In the genomic region with DNA sequence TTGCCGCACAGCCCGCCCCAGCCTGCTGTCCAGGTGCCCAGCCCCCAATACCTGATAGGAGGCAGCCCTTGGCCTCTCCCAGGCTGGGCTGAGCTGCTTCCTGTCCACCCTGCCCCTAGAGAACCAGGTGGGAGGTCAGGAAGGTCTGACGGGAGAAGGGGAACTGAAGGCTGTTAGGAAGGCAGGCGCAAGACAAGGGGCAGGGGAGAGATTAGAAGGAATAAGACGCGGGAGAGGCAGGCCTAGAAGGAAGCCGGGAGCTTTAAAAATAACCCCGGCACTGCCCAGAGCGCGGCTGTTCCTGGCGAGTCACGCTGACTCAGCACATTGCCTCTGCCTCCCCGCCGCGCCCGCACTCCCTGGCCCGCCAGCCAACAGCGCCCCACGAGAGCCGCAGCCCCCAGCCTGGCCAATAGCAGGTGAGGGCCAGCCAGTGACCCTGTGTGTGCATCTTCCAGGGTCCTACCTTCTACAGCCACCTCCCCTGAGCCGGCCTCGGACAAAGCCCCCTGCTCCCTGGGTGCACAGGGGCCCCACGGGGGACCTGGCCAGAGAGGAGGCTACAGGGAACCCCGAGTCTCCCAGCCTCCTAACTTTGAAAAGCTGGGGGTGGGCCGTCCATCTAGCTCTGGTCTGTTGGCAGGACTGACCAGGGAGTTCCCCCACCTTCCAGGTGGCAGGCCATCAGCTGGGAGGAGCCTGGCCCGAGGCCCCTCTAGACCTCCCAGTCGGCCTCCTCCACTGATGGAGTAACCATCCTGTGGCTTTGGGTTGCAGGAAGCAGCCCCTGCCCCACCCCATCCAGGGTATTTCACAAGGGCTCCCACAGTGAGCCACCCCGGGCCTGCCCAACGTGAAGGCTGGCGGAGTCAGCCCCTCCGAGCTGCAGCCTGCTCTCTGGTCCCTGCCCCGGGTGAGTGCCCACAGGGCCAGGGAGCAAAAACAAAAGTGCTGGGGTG, we compare ENCODE assay signal across 8 cellular contexts. TPM values are rescaled to one million over a fixed set of nuclear protein-coding genes. Genes with fewer than 3 reads are reported as not detected.
DNase-seq lines count a peak whose midpoint lies in the region; ATAC-seq and TF ChIP-seq lines count a peak whose summit lies in the region.

No MANE protein-coding gene starts in this region.

- TF ChIP-seq CTCF in OCI-LY1 (IDR thresholded peaks at IDR 0.05; ENCODE audit: low read length) = no peak
- no peak for TF ChIP-seq CTCF in lung (IDR thresholded peaks at IDR 0.05; ENCODE audit: control extremely low read depth, extremely low read depth)
- no peak for TF ChIP-seq CTCF in upper lobe of left lung (IDR thresholded peaks at IDR 0.05)

- H3K36me3 ChIP-seq in ES-I3 (ENCODE audit: insufficient read depth, low read length) (peaks cover 2% of the 10 kb centered on the region; the same call in 1 of the 2 replicates), OCI-LY1 (ENCODE audit: insufficient read depth, low read length) (peaks cover 21% of the 10 kb centered on the region; the same call in 1 of the 2 replicates), ectodermal cell (ENCODE audit: control insufficient read depth, insufficient read depth, low read length) (no peaks in the 10 kb centered on the region), lung (ENCODE audit: control insufficient read depth in 2 of 2, insufficient read depth in 2 of 2, low read length in 2 of 2) (peaks cover 0 to 28% of the 10 kb centered on the region in 2 donors), upper lobe of left lung (peaks cover 8 to 39% (median 23%) of the 10 kb centered on the region in 4 donors)

- H3K27ac ChIP-seq in OCI-LY1 (ENCODE audit: low read depth, low read length, poor library complexity, severe bottlenecking) = no peak overlapping the region
- H3K27ac ChIP-seq in ectodermal cell (ENCODE audit: insufficient read depth, low read depth, low read length, poor library complexity, severe bottlenecking) = peak overlapping the region; percentile 59
- H3K27ac ChIP-seq in lung (ENCODE audit: low read depth in 1 of 2, low read length in 1 of 2) = peak overlapping the region in 1 of 2 donors; percentile 37
- peak overlapping the region; percentile 43 to 99 (median 74) for H3K27ac ChIP-seq in upper lobe of left lung

- no peak overlapping the region for H3K4me3 ChIP-seq in OCI-LY1 (ENCODE audit: low read depth, low read length, poor library complexity, severe bottlenecking)
- H3K4me3 ChIP-seq in ectodermal cell (ENCODE audit: insufficient read depth, low read depth, low read length) = peak overlapping the region; percentile 18
- no peak overlapping the region for H3K4me3 ChIP-seq in lung
- peak overlapping the region in 3 of 4 donors; percentile 17 to 34 (median 29) for H3K4me3 ChIP-seq in upper lobe of left lung

- DNase-seq in lung (ENCODE audit: low spot score) (peak; percentile 70), upper lobe of left lung (peak; percentile 88 to 90), T-helper 9 cell (no peak), NCI-H2196 treated with DMSO at 0.1 percent for 48 hours (lab: John Stamatoyannopoulos, UW; ENCODE audit: unreplicated experiment) (no peak)

- H3K79me2 ChIP-seq in OCI-LY1 (ENCODE audit: insufficient read depth, low read length) = peaks cover 24% of the 10 kb centered on the region

- peak; percentile 36 for ATAC-seq in lung (ENCODE audit: insufficient read depth, low FRiP score)
- ATAC-seq in upper lobe of left lung (ENCODE audit: low FRiP score in 2 of 2) = peak; percentile 17 to 54
- no peak for ATAC-seq in HG03097 (IDR thresholded peaks at IDR 0.05; ENCODE audit: low FRiP score, unreplicated experiment)

- peak overlapping the region; percentile 59 for H3K9ac ChIP-seq in ES-I3 (ENCODE audit: low read depth, low read length)
- no peak overlapping the region; the same call in 1 of the 2 replicates for H3K9ac ChIP-seq in OCI-LY1 (ENCODE audit: low read length)

- peak overlapping the region; percentile 65; the same call in 1 of the 2 replicates for H3K4me2 ChIP-seq in OCI-LY1 (ENCODE audit: low read length)

- H3K9me2 ChIP-seq in OCI-LY1 (ENCODE audit: low read depth, low read length) = no peaks in the 10 kb centered on the region

- no peaks in the 10 kb centered on the region for H3K9me3 ChIP-seq in ES-I3 (ENCODE audit: control insufficient read depth, insufficient read depth, low read length)
- H3K9me3 ChIP-seq in OCI-LY1 (ENCODE audit: low read length) = no peaks in the 10 kb centered on the region
- no peaks in the 10 kb centered on the region for H3K9me3 ChIP-seq in ectodermal cell (ENCODE audit: control insufficient read depth, low read length)
- no peaks in the 10 kb centered on the region for H3K9me3 ChIP-seq in lung (ENCODE audit: control insufficient read depth in 2 of 2, insufficient read depth in 1 of 2, low read length in 1 of 2)
- H3K9me3 ChIP-seq in upper lobe of left lung = no peaks in the 10 kb centered on the region

- no peak for TF ChIP-seq EP300 in upper lobe of left lung (IDR thresholded peaks at IDR 0.05)

- H4K20me1 ChIP-seq in OCI-LY1 (ENCODE audit: insufficient read depth, low read length) = no peaks in the 10 kb centered on the region

- WGBS in ectodermal cell, 2 experiments = 20 to 22% methylated on average over 32 of the region's 32 CpGs
- WGBS in lung, 2 donors = 13 to 34% methylated on average over 25 to 32 of the region's 32 CpGs
- WGBS in upper lobe of left lung, 2 donors = 13 to 32% methylated on average over 14 to 30 of the region's 32 CpGs

- peak in 1 of 4 donors; percentile 3 for TF ChIP-seq POLR2A in upper lobe of left lung (IDR thresholded peaks at IDR 0.05)

- H3F3A ChIP-seq in OCI-LY1 (ENCODE audit: insufficient read depth, low read length) = no peaks in the 10 kb centered on the region

- H2AFZ ChIP-seq in OCI-LY1 (ENCODE audit: low read length) = no peak overlapping the region

- H3K27me3 ChIP-seq in OCI-LY1 (ENCODE audit: insufficient read depth, low read length) = no peaks in the 10 kb centered on the region
- peaks cover 7% of the 10 kb centered on the region for H3K27me3 ChIP-seq in ectodermal cell (ENCODE audit: control insufficient read depth, insufficient read depth, low read length, poor library complexity, severe bottlenecking)
- no peaks in the 10 kb centered on the region for H3K27me3 ChIP-seq in lung (ENCODE audit: control insufficient read depth, insufficient read depth)
- peaks cover 0 to 8% (median 0%) of the 10 kb centered on the region in 4 donors for H3K27me3 ChIP-seq in upper lobe of left lung

- peaks cover 28% of the 10 kb centered on the region; the same call in 1 of the 2 replicates for H3K4me1 ChIP-seq in ES-I3 (ENCODE audit: insufficient read depth, low read length)
- peaks cover 40% of the 10 kb centered on the region for H3K4me1 ChIP-seq in OCI-LY1 (ENCODE audit: insufficient read depth, low read length, severe bottlenecking)
- peaks cover 29% of the 10 kb centered on the region for H3K4me1 ChIP-seq in ectodermal cell (ENCODE audit: control insufficient read depth, insufficient read depth, low read length)
- H3K4me1 ChIP-seq in lung (ENCODE audit: control insufficient read depth in 2 of 2, insufficient read depth in 2 of 2, low read length in 2 of 2) = peaks cover 12 to 35% of the 10 kb centered on the region in 2 donors
- peaks cover 38 to 84% (median 58%) of the 10 kb centered on the region in 4 donors for H3K4me1 ChIP-seq in upper lobe of left lung

RNA-seq across cellular contexts. Expression of a gene that starts 4.0 kb away (rescaled TPM):
- polyA plus RNA-seq in ectodermal cell (2013, experiment 1 of 4) = 19.5 TPM
- polyA plus RNA-seq in ectodermal cell (2013, experiment 2 of 4) = 16.7 TPM
- polyA plus RNA-seq in ectodermal cell (2013, experiment 3 of 4) = 12.0 TPM
- 12.7 TPM for polyA plus RNA-seq in ectodermal cell (2013, experiment 4 of 4)
- 10 to 100 TPM; 11.9 to 33.3 TPM for total RNA-seq in lung
- polyA plus RNA-seq in lung = 10 to 100 TPM; 17.2 to 29.3 TPM
- total RNA-seq in upper lobe of left lung = 10 to 100 TPM; 23.0 to 46.4 (median 28.8) TPM

RNA-seq across cellular contexts. Expression of a gene that starts 5.6 kb away (rescaled TPM):
- 16.9 TPM for polyA plus RNA-seq in ectodermal cell (2013, experiment 1 of 4)
- polyA plus RNA-seq in ectodermal cell (2013, experiment 2 of 4) = 17.6 TPM
- 14.1 TPM for polyA plus RNA-seq in ectodermal cell (2013, experiment 3 of 4)
- 19.3 TPM for polyA plus RNA-seq in ectodermal cell (2013, experiment 4 of 4)
- total RNA-seq in lung = 10 to 100 TPM; 14.7 to 43.4 TPM
- polyA plus RNA-seq in lung = 10 to 100 TPM; 30.5 to 35.3 TPM
- 10 to 100 TPM; 35.7 to 87.0 (median 39.7) TPM for total RNA-seq in upper lobe of left lung

RNA-seq across cellular contexts. Expression of a gene that starts 12.4 kb away (rescaled TPM):
- 12.8 TPM for polyA plus RNA-seq in ectodermal cell (2013, experiment 1 of 4)
- 14.9 TPM for polyA plus RNA-seq in ectodermal cell (2013, experiment 2 of 4)
- polyA plus RNA-seq in ectodermal cell (2013, experiment 3 of 4) = 9.1 TPM
- polyA plus RNA-seq in ectodermal cell (2013, experiment 4 of 4) = 10.1 TPM
- total RNA-seq in lung = 10 to 100 TPM; 23.0 to 81.3 TPM
- polyA plus RNA-seq in lung = 10 to 100 TPM; 53.8 to 91.6 TPM
- 10 to 100 TPM; 29.1 to 63.1 (median 52.2) TPM for total RNA-seq in upper lobe of left lung

RNA-seq across cellular contexts. Expression of a gene that starts 13.5 kb away (rescaled TPM):
- 87.0 TPM for polyA plus RNA-seq in ectodermal cell (2013, experiment 1 of 4)
- 77.7 TPM for polyA plus RNA-seq in ectodermal cell (2013, experiment 2 of 4)
- 65.9 TPM for polyA plus RNA-seq in ectodermal cell (2013, experiment 3 of 4)
- 71.9 TPM for polyA plus RNA-seq in ectodermal cell (2013, experiment 4 of 4)
- 10 to 100 TPM; 17.5 to 73.0 TPM for total RNA-seq in lung
- 10 to 100 TPM; 21.4 to 66.0 TPM for polyA plus RNA-seq in lung
- 10 to 100 TPM in 4 of 6 donors, 1 to 10 TPM in 2; 8.4 to 42.4 (median 14.6) TPM for total RNA-seq in upper lobe of left lung

RNA-seq across cellular contexts. Expression of a gene that starts 21.5 kb away (rescaled TPM):
- polyA plus RNA-seq in ectodermal cell (2013, experiment 1 of 4) = 0.63 TPM
- 0.92 TPM for polyA plus RNA-seq in ectodermal cell (2013, experiment 2 of 4)
- 1.1 TPM for polyA plus RNA-seq in ectodermal cell (2013, experiment 3 of 4)
- polyA plus RNA-seq in ectodermal cell (2013, experiment 4 of 4) = 1.7 TPM
- total RNA-seq in lung = under 1 TPM; 0.48 to 0.55 TPM
- under 1 TPM; 0.41 to 0.44 TPM for polyA plus RNA-seq in lung
- 1 to 10 TPM in 1 of 6 donors, under 1 TPM in 2, not detected in 3; 0.37 to 1.8 (median 0.94) TPM for total RNA-seq in upper lobe of left lung

Comparison
In these comparisons a context has a peak if more than half of its experiments do, and no peak if none do; other contexts are left out.
1. H3K4me3 ChIP-seq: peak in ectodermal cell (single experiment) and upper lobe of left lung (3 of 4); none in OCI-LY1 (single experiment) and lung (single experiment).
2. DNase-seq: peak in lung (single experiment) and upper lobe of left lung (2 of 2); none in T-helper 9 cell (single experiment) and NCI-H2196 treated with DMSO at 0.1 percent for 48 hours (single experiment).